ENCODE assay signal across 29 cellular contexts in the genomic region with DNA sequence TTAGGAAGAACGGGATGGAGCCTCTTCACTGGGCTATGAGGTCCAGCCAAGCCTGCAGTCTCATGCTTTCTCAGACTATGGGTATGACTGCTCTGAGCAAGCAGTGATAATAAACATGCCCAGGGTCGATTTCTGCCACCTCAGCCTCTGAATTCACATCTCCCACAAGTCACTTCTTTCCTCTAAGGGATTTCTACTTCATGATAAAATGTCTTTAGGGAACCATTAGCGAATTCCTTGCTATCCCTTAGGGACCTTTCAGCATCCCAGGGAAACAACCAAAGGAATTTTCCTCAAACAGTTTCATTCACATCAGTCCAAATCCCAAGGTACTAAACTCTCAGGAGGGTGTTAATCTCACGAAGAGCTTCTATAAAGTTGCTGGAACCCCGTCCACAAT.
"Had no signal": no experiment of that assay in that cellular context is flagged by ENCODE, and none has a peak within 500 bp of the region (broad histone marks: within the 10 kb centered on the region; RNA-seq: fewer than 3 reads in every experiment).

No MANE protein-coding gene starts in this region.

- DNase-seq: activated CD4-positive, alpha-beta memory T cell treated with anti-CD3 and anti-CD28 coated beads, Interleukin-2, amount 10 ng/mL, durations not matched to agents 7 days and 5 days; activated CD4-positive, alpha-beta T cell treated with anti-CD3 and anti-CD28 coated beads, Interleukin-2, amount 10 ng/mL, durations not matched to agents 7 days and 5 days; activated CD4-positive, CD25-positive, alpha-beta regulatory T cell treated with anti-CD3 and anti-CD28 coated beads, Interleukin-2, amount 50 U/mL, for 72 hours; activated CD8-positive, alpha-beta memory T cell treated with anti-CD3 and anti-CD28 coated beads, Interleukin-2, amount 50 U/mL, for 48 hours; activated gamma-delta T cell; activated naive CD4-positive, alpha-beta T cell treated with anti-CD3 and anti-CD28 coated beads, Interleukin-2, amount 10 ng/mL, durations not matched to agents 7 days and 5 days; activated naive CD8-positive, alpha-beta T cell treated with anti-CD3 and anti-CD28 coated beads, Interleukin-2, amount 10 ng/mL, durations not matched to agents 7 days and 5 days; activated T-cell treated with anti-CD3 and anti-CD28 coated beads, Interleukin-2, amount 50 U/mL, for 24 hours; brain microvascular endothelial cell; caudate nucleus; cortex of kidney; endodermal cell; heart left ventricle; hypothalamus; immature natural killer cell; kidney; left colon; midbrain; naive thymus-derived CD4-positive, alpha-beta T cell; nucleus accumbens; psoas muscle; right cardiac atrium; stimulated activated CD4-positive, alpha-beta T cell treated with anti-CD3 and anti-CD28 coated beads, Interleukin-12 subunit alpha, Interleukin-12 subunit beta, amount 100 ng/mL, for 4 hours; stimulated activated CD4-positive, alpha-beta T cell treated with anti-CD3 and anti-CD28 coated beads, Interleukin-4, amount 100 ng/mL, for 24 hours had no signal

- H3K36me3 ChIP-seq: brain microvascular endothelial cell, heart left ventricle, thoracic aorta had no signal

- H3K27ac ChIP-seq: brain microvascular endothelial cell, foreskin keratinocyte, parathyroid adenoma, psoas muscle had no signal

- H3K9me3 ChIP-seq: heart left ventricle, psoas muscle, thoracic aorta had no signal

- H3K4me1 ChIP-seq: foreskin keratinocyte, psoas muscle had no signal

- ATAC-seq: left colon; naive thymus-derived CD4-positive, alpha-beta T cell; psoas muscle; right cardiac atrium; stimulated activated effector memory CD8-positive, alpha-beta T cell treated with anti-CD3 and anti-CD28 coated beads, Interleukin-12 subunit alpha, Interleukin-12 subunit beta, amount 100 ng/mL, for 72 hours had no signal

- FAIRE-seq: astrocyte, kidney had no signal

- H3K27me3 ChIP-seq: brain microvascular endothelial cell, foreskin keratinocyte, heart left ventricle had no signal

- H3K4me3 ChIP-seq: heart left ventricle, psoas muscle, thoracic aorta had no signal
